14 cellular contexts compared by ENCODE assay signal in the genomic region with DNA sequence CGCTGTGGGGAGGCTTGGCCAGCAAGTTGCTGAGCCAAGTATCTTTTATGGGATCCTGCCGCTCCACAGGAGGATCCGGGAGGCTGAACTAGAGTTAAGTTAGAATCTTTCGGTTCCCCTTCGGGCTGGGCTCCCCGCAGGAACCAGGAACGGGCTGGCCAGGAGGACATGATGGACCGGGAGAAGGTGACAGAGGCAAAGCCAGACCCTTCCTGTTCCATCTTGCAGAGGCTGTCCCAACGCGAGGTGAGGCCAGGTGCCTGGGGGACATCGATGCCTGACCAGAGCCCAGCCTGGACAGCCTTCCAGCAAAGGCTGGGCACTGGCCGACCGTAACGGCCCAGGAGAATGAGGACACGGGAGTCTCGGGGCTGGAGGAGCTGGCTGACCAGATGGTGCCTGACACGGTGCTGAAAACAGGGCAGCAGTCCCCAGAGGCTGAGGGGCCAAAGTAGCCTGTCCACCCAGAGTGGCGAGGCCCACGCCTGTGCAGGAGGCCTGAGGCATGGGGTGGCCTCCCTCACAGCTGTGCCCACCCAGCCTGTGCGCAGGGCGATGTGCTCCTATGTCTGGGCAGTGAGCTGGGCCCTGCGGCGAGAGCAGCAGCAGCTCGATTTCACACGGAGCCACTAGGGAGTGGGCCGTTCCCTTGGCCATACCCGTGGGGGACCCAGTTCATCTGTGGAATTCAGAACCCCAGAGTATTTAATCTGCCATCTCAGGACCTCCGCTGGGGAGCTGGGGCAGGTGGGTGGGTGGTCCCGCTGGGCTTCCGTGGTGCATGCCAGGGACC. TPM values are rescaled to one million over a fixed set of nuclear protein-coding genes. Genes with fewer than 3 reads are reported as not detected.
DNase-seq lines count a peak whose midpoint lies in the region; ATAC-seq and TF ChIP-seq lines count a peak whose summit lies in the region.
"Had no signal": no experiment of that assay in that cellular context is flagged by ENCODE, and none has a peak within 500 bp of the region (broad histone marks: within the 10 kb centered on the region; RNA-seq: fewer than 3 reads in every experiment).

No MANE protein-coding gene starts in this region.

- TF ChIP-seq CTCF in dorsolateral prefrontal cortex (IDR thresholded peaks at IDR 0.05 in 54 of 56, conservative IDR thresholded peaks at IDR 0.05 in 2 of 56; ENCODE audit: low read depth in 1 of 56, partially characterized antibody in 56 of 56) = no peak
- TF ChIP-seq CTCF in osteocyte (IDR thresholded peaks at IDR 0.05) = no peak

- H3K9me3 ChIP-seq in CD4-positive, alpha-beta memory T cell (ENCODE audit: control insufficient read depth in 1 of 2, low read length in 2 of 2) = no peaks in the 10 kb centered on the region
- no peaks in the 10 kb centered on the region for H3K9me3 ChIP-seq in NT2/D1 (ENCODE audit: insufficient read depth, low read length)
- H3K9me3 ChIP-seq: pancreas, SK-N-SH had no signal

- H3K36me3 ChIP-seq in CD4-positive, alpha-beta memory T cell (ENCODE audit: insufficient read depth, low read length) = no peaks in the 10 kb centered on the region
- H3K36me3 ChIP-seq in NT2/D1 (ENCODE audit: insufficient read depth, insufficient read length, low read length) = no peaks in the 10 kb centered on the region
- H3K36me3 ChIP-seq: pancreas had no signal

- H3K4me1 Mint-ChIP-seq in CD4-positive, alpha-beta memory T cell = peaks cover 4 to 20% (median 8%) of the 10 kb centered on the region in 4 donors
- peaks cover 7% of the 10 kb centered on the region for H3K4me1 Mint-ChIP-seq in osteocyte (ENCODE audit: unreplicated experiment)

- intact Hi-C loops in CD4-positive, alpha-beta memory T cell (cut with micrococcal nuclease) = no loop called here
- intact Hi-C loops in dorsolateral prefrontal cortex (cut with DNase I) = loop anchor here in 1 of 2 donors (5.0 kb wide), 1 partner anchor 50 kb away; no protein-coding TSS in a partner anchor

- peaks cover 20% of the 10 kb centered on the region for H3K4me1 ChIP-seq in CD4-positive, alpha-beta memory T cell (ENCODE audit: insufficient read depth, low read length)
- peaks cover 6% of the 10 kb centered on the region for H3K4me1 ChIP-seq in NT2/D1 (ENCODE audit: insufficient read depth, insufficient read length)

- no peaks in the 10 kb centered on the region for H3K9me3 Mint-ChIP-seq in CD4-positive, alpha-beta memory T cell
- H3K9me3 Mint-ChIP-seq in osteocyte (ENCODE audit: unreplicated experiment) = no peaks in the 10 kb centered on the region

- peak overlapping the region in 6 of 8 donors; percentile 38 to 86 (median 62) for H3K4me3 Mint-ChIP-seq in CD4-positive, alpha-beta memory T cell
- H3K4me3 Mint-ChIP-seq in osteocyte (ENCODE audit: unreplicated experiment) = peak overlapping the region; percentile 40

- CTCF ChIA-PET in CD4-positive, alpha-beta memory T cell (lab: Charles Lee; ENCODE audit: partially characterized antibody) = interaction anchor here (1.1 to 1.4 kb wide), 3 partner anchors 12 to 18 kb away, joined by 3 to 6 read pairs (median 3); no protein-coding TSS in a partner anchor

- no peak for DNase-seq in CD4-positive, alpha-beta memory T cell
- DNase-seq in NT2/D1 (ENCODE audit: low read depth, low spot score) (no peak), dorsolateral prefrontal cortex (no peak), osteocyte (ENCODE audit: extremely low spot score, unreplicated experiment) (no peak), NCI-H128 (lab: John Stamatoyannopoulos, UW; ENCODE audit: unreplicated experiment) (no peak), HT-29 (ENCODE audit: low spot score) (no peak)
- DNase-seq: activated CD4-positive, alpha-beta T cell treated with anti-CD3 and anti-CD28 coated beads for 48 hours; GOT3; NCI-H1417 treated with DMSO at 0.1 percent for 48 hours; stimulated activated naive CD4-positive, alpha-beta T cell had no signal

- peak overlapping the region in 3 of 7 donors; percentile 4 to 75 (median 37) for H3K27ac Mint-ChIP-seq in CD4-positive, alpha-beta memory T cell
- no peak overlapping the region for H3K27ac Mint-ChIP-seq in osteocyte (ENCODE audit: unreplicated experiment)

- H3K4me3 ChIP-seq in CD4-positive, alpha-beta memory T cell (ENCODE audit: low read length in 2 of 2) = peak overlapping the region in 1 of 2 donors; percentile 96
- H3K4me3 ChIP-seq in NT2/D1 (ENCODE audit: insufficient read length, low read depth) (no peak overlapping the region), dorsolateral prefrontal cortex (peak overlapping the region in 18 of 59 donors; percentile 70 to 99 (median 92))

- POLR2A ChIA-PET in CD4-positive, alpha-beta memory T cell (lab: Charles Lee; ENCODE audit: partially characterized antibody) = interaction anchor here (1.0 to 5.9 kb wide), 6 partner anchors 11 to 48 kb away, joined by 3 to 68 read pairs (median 4); partner anchors contain the start of gene FUOM

- H3K9ac ChIP-seq in NT2/D1 (ENCODE audit: insufficient read length, low read depth) = peak overlapping the region; percentile 56

- no peaks in the 10 kb centered on the region for H3K27me3 Mint-ChIP-seq in CD4-positive, alpha-beta memory T cell
- no peaks in the 10 kb centered on the region for H3K27me3 Mint-ChIP-seq in osteocyte (ENCODE audit: unreplicated experiment)

- H3K36me3 Mint-ChIP-seq in CD4-positive, alpha-beta memory T cell = no peaks in the 10 kb centered on the region
- H3K36me3 Mint-ChIP-seq in osteocyte (ENCODE audit: unreplicated experiment) = no peaks in the 10 kb centered on the region

- H3K27ac ChIP-seq in CD4-positive, alpha-beta memory T cell (ENCODE audit: low read depth, low read length) = no peak overlapping the region
- H3K27ac ChIP-seq in dorsolateral prefrontal cortex = peak overlapping the region in 49 of 59 donors; percentile 48 to 99 (median 95)

- H3K27me3 ChIP-seq in CD4-positive, alpha-beta memory T cell (ENCODE audit: insufficient read depth, low read length) = no peaks in the 10 kb centered on the region
- H3K27me3 ChIP-seq in NT2/D1 (ENCODE audit: insufficient read depth, insufficient read length) (peaks cover 60% of the 10 kb centered on the region), dorsolateral prefrontal cortex (no peaks in the 10 kb centered on the region)
- H3K27me3 ChIP-seq: pancreas had no signal

- no peak for ATAC-seq in HG03565 (IDR thresholded peaks at IDR 0.05; ENCODE audit: unreplicated experiment)

RNA-seq across cellular contexts. Expression of gene PAOX, which starts 1.8 kb away (rescaled TPM):
- total RNA-seq in CD4-positive, alpha-beta memory T cell = 1 to 10 TPM; 9.1 to 9.5 TPM
- polyA plus RNA-seq in CD4-positive, alpha-beta memory T cell = 10 to 100 TPM in 1 of 2 donors, 1 to 10 TPM in 1; 7.6 to 10.3 TPM
- 10 to 100 TPM in 85 of 120 experiments, 1 to 10 TPM in 35; 6.0 to 18.9 (median 11.3) TPM for total RNA-seq in dorsolateral prefrontal cortex
- total RNA-seq in osteocyte = 6.5 and 8.7 TPM in 2 replicates
- 4.7 and 5.6 TPM in 2 replicates for total RNA-seq in HT-29 (2014; rRNA removed; shearing (Covaris generic))

RNA-seq across cellular contexts. Expression of gene ECHS1, which starts 4.1 kb away (rescaled TPM):
- total RNA-seq in CD4-positive, alpha-beta memory T cell = 10 to 100 TPM; 29.7 to 30.6 TPM
- polyA plus RNA-seq in CD4-positive, alpha-beta memory T cell = 100 to 1,000 TPM in 1 of 2 donors, 10 to 100 TPM in 1; 81.4 to 117 TPM
- total RNA-seq in dorsolateral prefrontal cortex = 10 to 100 TPM; 54.4 to 99.5 (median 79.6) TPM
- 62.9 and 65.1 TPM in 2 replicates for total RNA-seq in osteocyte
- total RNA-seq in HT-29 (2014; rRNA removed; shearing (Covaris generic)) = 160 and 179 TPM in 2 replicates

RNA-seq across cellular contexts. Expression of gene MTG1, which starts 16.7 kb away (rescaled TPM):
- 10 to 100 TPM; 64.8 to 65.4 TPM for total RNA-seq in CD4-positive, alpha-beta memory T cell
- polyA plus RNA-seq in CD4-positive, alpha-beta memory T cell = 10 to 100 TPM; 32.6 to 37.0 TPM
- total RNA-seq in dorsolateral prefrontal cortex (10 to 100 TPM; 33.3 to 78.1 (median 50.8) TPM), osteocyte (57.3 and 65.2 TPM in 2 replicates)
- 44.3 and 56.9 TPM in 2 replicates for total RNA-seq in HT-29 (2014; rRNA removed; shearing (Covaris generic))

RNA-seq across cellular contexts. Expression of gene FUOM, which starts 19.4 kb away (rescaled TPM):
- 10 to 100 TPM; 17.1 to 18.1 TPM for total RNA-seq in CD4-positive, alpha-beta memory T cell
- 10 to 100 TPM; 15.6 to 16.3 TPM for polyA plus RNA-seq in CD4-positive, alpha-beta memory T cell
- 1 to 10 TPM in 119 of 120 experiments, under 1 TPM in 1; 0.85 to 9.8 (median 4.0) TPM for total RNA-seq in dorsolateral prefrontal cortex
- 20.5 and 24.0 TPM in 2 replicates for total RNA-seq in osteocyte
- total RNA-seq in HT-29 (2014; rRNA removed; shearing (Covaris generic)) = 59.7 and 60.8 TPM in 2 replicates

RNA-seq across cellular contexts. Expression of gene PRAP1, which starts 30.0 kb away (rescaled TPM):
- not detected for total RNA-seq in CD4-positive, alpha-beta memory T cell
- not detected for polyA plus RNA-seq in CD4-positive, alpha-beta memory T cell
- total RNA-seq in dorsolateral prefrontal cortex (1 to 10 TPM in 3 of 120 experiments, under 1 TPM in 10, not detected in 107; 0.54 to 1.3 (median 0.75) TPM), osteocyte (not detected in 2 replicates)
- 25.0 and 36.5 TPM in 2 replicates for total RNA-seq in HT-29 (2014; rRNA removed; shearing (Covaris generic))
- total RNA-seq: glomerular endothelial cell, pancreas had no signal
- polyA plus RNA-seq: pancreas had no signal
